ENCODE assay signal across 17 cellular contexts in genomic region chr1:245867724-245868123, GRCh38.
"Had no signal": no experiment of that assay in that cellular context is flagged by ENCODE, and none has a peak within 500 bp of the region (broad histone marks: within the 10 kb centered on the region; RNA-seq: fewer than 3 reads in every experiment).

No MANE protein-coding gene starts in this region.

- DNase-seq: Kasumi-1, KG1, MM.1S, NCI-H187, NCI-H2029, NCI-H2081 treated with DMSO at 0.1 percent for 48 hours, NCI-H2171, NCI-H226, NCI-H446, NCI-H510A, NCI-H524 treated with DMSO at 0.1 percent for 48 hours, NCI-H774, RPMI8226, SHP77 treated with DMSO at 0.1 percent for 48 hours, SJCRH30 had no signal

- H3K27ac ChIP-seq: SJCRH30 had no signal

- H3K36me3 ChIP-seq: SJCRH30 had no signal

- H3K9me3 ChIP-seq: SJCRH30 had no signal

- FAIRE-seq: RCC 7860 had no signal

- ATAC-seq: SK-N-SH treated with all-trans-retinoic acid at 6 μM for 48 hours had no signal

- H3K27me3 ChIP-seq: SJCRH30 had no signal

- H3K4me1 ChIP-seq: SJCRH30 had no signal

- H3K4me3 ChIP-seq: SJCRH30 had no signal
